24 cellular contexts compared by ENCODE assay signal in genomic region chr7:29950480-29950879, GRCh38.
"Had no signal": no experiment of that assay in that cellular context is flagged by ENCODE, and none has a peak within 500 bp of the region (broad histone marks: within the 10 kb centered on the region; RNA-seq: fewer than 3 reads in every experiment).

No MANE protein-coding gene starts in this region.

- H3K27me3 ChIP-seq: ovary, right lobe of liver, sigmoid colon, stomach, thyroid gland, tibial nerve, upper lobe of left lung, vagina had no signal

- FAIRE-seq: small intestine had no signal

- H3K36me3 ChIP-seq: ovary, right lobe of liver, thyroid gland had no signal

- H3K4me3 ChIP-seq: ovary, psoas muscle, right lobe of liver, sigmoid colon, stomach, thoracic aorta, thyroid gland, tibial nerve, upper lobe of left lung, vagina had no signal

- ATAC-seq: naive thymus-derived CD8-positive, alpha-beta T cell; psoas muscle; right cardiac atrium; right lobe of liver; stimulated activated effector memory CD8-positive, alpha-beta T cell treated with anti-CD3 and anti-CD28 coated beads, Interleukin-12 subunit alpha, Interleukin-12 subunit beta, amount 100 ng/mL, for 72 hours; stimulated activated naive B cell treated with anti-CD40 and anti-IgM and Interleukin-4, amounts not matched to agents 10 μg/mL and 1 μg/mL and 100 μg/mL, for 72 hours had no signal

- DNase-seq: naive thymus-derived CD8-positive, alpha-beta T cell; nephron progenitor cell; occipital lobe; ovary; posterior cingulate gyrus; psoas muscle; right cardiac atrium; right lobe of liver; sigmoid colon; small intestine; stimulated activated CD4-positive, alpha-beta T cell treated with anti-CD3 and anti-CD28 coated beads, Interleukin-15, amount 100 ng/mL, for 24 hours; stimulated activated CD4-positive, alpha-beta T cell treated with anti-CD3 and anti-CD28 coated beads, Interleukin-2, amount 100 ng/mL, for 24 hours; stimulated activated CD4-positive, alpha-beta T cell treated with anti-CD3 and anti-CD28 coated beads, Interleukin-2, amount 100 ng/mL, for 48 hours; stimulated activated CD4-positive, alpha-beta T cell treated with anti-CD3 and anti-CD28 coated beads, Interleukin-4, amount 100 ng/mL, for 24 hours; stimulated activated naive B cell treated with anti-CD40 and anti-IgM and Interleukin-4, amounts not matched to agents 10 μg/mL and 1 μg/mL and 100 μg/mL, for 72 hours; stimulated activated naive CD4-positive, alpha-beta T cell treated with Interleukin-2 at 50 U/mL for 16 hours; stomach; thyroid gland; trophoblast cell had no signal
